In the genomic region with DNA sequence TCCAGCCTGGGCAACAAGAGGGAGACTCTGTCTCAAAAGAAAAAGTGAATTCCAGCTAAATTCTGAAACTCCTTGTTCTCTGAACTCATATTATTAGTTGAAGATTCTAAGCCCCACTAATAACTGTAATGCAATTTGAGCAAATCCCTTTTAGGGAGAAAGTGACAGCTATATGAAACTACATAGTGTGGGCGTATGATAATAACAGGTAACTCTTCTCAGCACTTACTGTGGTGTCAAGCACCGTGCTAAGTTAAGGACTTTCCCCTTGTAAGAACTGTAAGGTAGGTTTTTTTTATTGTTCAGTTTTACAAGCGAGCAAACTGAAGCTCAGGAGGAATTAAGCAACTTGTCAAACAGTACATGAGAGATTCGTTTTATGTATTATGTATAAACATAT, we compare ENCODE assay signal across 1 cellular context.
A peak's percentile ranks its signal among the peaks of the same experiment; 100 is the strongest.
TF ChIP-seq lines count a peak whose summit lies in the region.

No MANE protein-coding gene starts in this region.

TF ChIP-seq in GM12878, 131 proteins besides CTCF, POLR2A, EP300 and RAD21 (continued from another document and continues in another):
- TF ChIP-seq BACH1 (IDR thresholded peaks at IDR 0.05; ENCODE audit: borderline replicate concordance) (peak; percentile 52; the same call in 1 of the 2 replicates), MTA2 (IDR thresholded peaks at IDR 0.05; ENCODE audit: low read depth) (peak; percentile 45; the same call in 1 of the 2 replicates), ZNF24 (IDR thresholded peaks at IDR 0.05) (peak; percentile 58), RAD51 (IDR thresholded peaks at IDR 0.05) (no peak), SMC3 (IDR thresholded peaks at IDR 0.05; ENCODE audit: borderline replicate concordance, low read length) (no peak), KLF5 (IDR thresholded peaks at IDR 0.05; ENCODE audit: partially characterized antibody) (no peak), ETV6 (conservative IDR thresholded peaks at IDR 0.05 in 1 of 2, IDR thresholded peaks at IDR 0.05 in 1 of 2; ENCODE audit: borderline replicate concordance in 1 of 2, low read depth in 1 of 2) (peak in 1 of 2 experiments; percentile 36; a peak in 1 of 4 replicates), POLR2AphosphoS2 (IDR thresholded peaks at IDR 0.05; ENCODE audit: low read depth, low read length) (0 out of 2 replicates have a peak, but pooled peaks have one; percentile 24), ZNF274 (IDR thresholded peaks at IDR 0.05; ENCODE audit: insufficient read depth, insufficient read length) (no peak), ZNF207 (IDR thresholded peaks at IDR 0.05; ENCODE audit: borderline replicate concordance) (no peak), CBX5 (IDR thresholded peaks at IDR 0.05; ENCODE audit: low read depth) (no peak), BCL11A (IDR thresholded peaks at IDR 0.05; ENCODE audit: low read depth, low read length) (peak; percentile 22; the same call in 1 of the 2 replicates), ZNF384 (IDR thresholded peaks at IDR 0.05; ENCODE audit: borderline replicate concordance, low read depth, low read length) (peak; percentile 76), CBX3 (IDR thresholded peaks at IDR 0.05; ENCODE audit: borderline replicate concordance, low read depth) (no peak), MEF2A (IDR thresholded peaks at IDR 0.05; ENCODE audit: insufficient read depth, low read depth, low read length) (peak; percentile 70; the same call in 1 of the 2 replicates), RBBP5 (conservative IDR thresholded peaks at IDR 0.05) (no peak), SRF (IDR thresholded peaks at IDR 0.05; ENCODE audit: low read depth in 2 of 2, low read length in 2 of 2) (peak in 1 of 2 experiments; percentile 66; a peak in 1 of 4 replicates), CHD2 (IDR thresholded peaks at IDR 0.05; ENCODE audit: borderline replicate concordance, low read depth, low read length) (no peak), NFIC (IDR thresholded peaks at IDR 0.05; ENCODE audit: low read depth, low read length) (peak; percentile 83), MEF2B (IDR thresholded peaks at IDR 0.05; ENCODE audit: partially characterized antibody, poor library complexity, severe bottlenecking) (peak; percentile 27), SP1 (IDR thresholded peaks at IDR 0.05; ENCODE audit: low read depth, low read length) (no peak), TBL1XR1 (IDR thresholded peaks at IDR 0.05; ENCODE audit: low read depth, low read length) (peak; percentile 52; the same call in 1 of the 2 replicates), SIX5 (IDR thresholded peaks at IDR 0.05; ENCODE audit: low read depth, low read length, severe bottlenecking) (no peak), RELA (IDR thresholded peaks at IDR 0.05; ENCODE audit: borderline replicate concordance, partially characterized antibody) (no peak), IKZF2 (IDR thresholded peaks at IDR 0.05) (peak; percentile 57 to 68; a peak in 2 of 4 replicates)
- TF ChIP-seq, protein P1, sequence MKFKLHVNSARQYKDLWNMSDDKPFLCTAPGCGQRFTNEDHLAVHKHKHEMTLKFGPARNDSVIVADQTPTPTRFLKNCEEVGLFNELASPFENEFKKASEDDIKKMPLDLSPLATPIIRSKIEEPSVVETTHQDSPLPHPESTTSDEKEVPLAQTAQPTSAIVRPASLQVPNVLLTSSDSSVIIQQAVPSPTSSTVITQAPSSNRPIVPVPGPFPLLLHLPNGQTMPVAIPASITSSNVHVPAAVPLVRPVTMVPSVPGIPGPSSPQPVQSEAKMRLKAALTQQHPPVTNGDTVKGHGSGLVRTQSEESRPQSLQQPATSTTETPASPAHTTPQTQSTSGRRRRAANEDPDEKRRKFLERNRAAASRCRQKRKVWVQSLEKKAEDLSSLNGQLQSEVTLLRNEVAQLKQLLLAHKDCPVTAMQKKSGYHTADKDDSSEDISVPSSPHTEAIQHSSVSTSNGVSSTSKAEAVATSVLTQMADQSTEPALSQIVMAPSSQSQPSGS (IDR thresholded peaks at IDR 0.05; ENCODE audit: low read length), result peak; percentile 74; the same call in 1 of the 2 replicates
- TF ChIP-seq, protein P2, sequence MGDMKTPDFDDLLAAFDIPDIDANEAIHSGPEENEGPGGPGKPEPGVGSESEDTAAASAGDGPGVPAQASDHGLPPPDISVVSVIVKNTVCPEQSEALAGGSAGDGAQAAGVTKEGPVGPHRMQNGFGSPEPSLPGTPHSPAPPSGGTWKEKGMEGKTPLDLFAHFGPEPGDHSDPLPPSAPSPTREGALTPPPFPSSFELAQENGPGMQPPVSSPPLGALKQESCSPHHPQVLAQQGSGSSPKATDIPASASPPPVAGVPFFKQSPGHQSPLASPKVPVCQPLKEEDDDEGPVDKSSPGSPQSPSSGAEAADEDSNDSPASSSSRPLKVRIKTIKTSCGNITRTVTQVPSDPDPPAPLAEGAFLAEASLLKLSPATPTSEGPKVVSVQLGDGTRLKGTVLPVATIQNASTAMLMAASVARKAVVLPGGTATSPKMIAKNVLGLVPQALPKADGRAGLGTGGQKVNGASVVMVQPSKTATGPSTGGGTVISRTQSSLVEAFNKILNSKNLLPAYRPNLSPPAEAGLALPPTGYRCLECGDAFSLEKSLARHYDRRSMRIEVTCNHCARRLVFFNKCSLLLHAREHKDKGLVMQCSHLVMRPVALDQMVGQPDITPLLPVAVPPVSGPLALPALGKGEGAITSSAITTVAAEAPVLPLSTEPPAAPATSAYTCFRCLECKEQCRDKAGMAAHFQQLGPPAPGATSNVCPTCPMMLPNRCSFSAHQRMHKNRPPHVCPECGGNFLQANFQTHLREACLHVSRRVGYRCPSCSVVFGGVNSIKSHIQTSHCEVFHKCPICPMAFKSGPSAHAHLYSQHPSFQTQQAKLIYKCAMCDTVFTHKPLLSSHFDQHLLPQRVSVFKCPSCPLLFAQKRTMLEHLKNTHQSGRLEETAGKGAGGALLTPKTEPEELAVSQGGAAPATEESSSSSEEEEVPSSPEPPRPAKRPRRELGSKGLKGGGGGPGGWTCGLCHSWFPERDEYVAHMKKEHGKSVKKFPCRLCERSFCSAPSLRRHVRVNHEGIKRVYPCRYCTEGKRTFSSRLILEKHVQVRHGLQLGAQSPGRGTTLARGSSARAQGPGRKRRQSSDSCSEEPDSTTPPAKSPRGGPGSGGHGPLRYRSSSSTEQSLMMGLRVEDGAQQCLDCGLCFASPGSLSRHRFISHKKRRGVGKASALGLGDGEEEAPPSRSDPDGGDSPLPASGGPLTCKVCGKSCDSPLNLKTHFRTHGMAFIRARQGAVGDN (IDR thresholded peaks at IDR 0.05), result no peak
- TF ChIP-seq, protein P3, sequence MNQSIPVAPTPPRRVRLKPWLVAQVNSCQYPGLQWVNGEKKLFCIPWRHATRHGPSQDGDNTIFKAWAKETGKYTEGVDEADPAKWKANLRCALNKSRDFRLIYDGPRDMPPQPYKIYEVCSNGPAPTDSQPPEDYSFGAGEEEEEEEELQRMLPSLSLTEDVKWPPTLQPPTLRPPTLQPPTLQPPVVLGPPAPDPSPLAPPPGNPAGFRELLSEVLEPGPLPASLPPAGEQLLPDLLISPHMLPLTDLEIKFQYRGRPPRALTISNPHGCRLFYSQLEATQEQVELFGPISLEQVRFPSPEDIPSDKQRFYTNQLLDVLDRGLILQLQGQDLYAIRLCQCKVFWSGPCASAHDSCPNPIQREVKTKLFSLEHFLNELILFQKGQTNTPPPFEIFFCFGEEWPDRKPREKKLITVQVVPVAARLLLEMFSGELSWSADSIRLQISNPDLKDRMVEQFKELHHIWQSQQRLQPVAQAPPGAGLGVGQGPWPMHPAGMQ (IDR thresholded peaks at IDR 0.05; ENCODE audit: borderline replicate concordance), result no peak
- TF ChIP-seq, protein P4, sequence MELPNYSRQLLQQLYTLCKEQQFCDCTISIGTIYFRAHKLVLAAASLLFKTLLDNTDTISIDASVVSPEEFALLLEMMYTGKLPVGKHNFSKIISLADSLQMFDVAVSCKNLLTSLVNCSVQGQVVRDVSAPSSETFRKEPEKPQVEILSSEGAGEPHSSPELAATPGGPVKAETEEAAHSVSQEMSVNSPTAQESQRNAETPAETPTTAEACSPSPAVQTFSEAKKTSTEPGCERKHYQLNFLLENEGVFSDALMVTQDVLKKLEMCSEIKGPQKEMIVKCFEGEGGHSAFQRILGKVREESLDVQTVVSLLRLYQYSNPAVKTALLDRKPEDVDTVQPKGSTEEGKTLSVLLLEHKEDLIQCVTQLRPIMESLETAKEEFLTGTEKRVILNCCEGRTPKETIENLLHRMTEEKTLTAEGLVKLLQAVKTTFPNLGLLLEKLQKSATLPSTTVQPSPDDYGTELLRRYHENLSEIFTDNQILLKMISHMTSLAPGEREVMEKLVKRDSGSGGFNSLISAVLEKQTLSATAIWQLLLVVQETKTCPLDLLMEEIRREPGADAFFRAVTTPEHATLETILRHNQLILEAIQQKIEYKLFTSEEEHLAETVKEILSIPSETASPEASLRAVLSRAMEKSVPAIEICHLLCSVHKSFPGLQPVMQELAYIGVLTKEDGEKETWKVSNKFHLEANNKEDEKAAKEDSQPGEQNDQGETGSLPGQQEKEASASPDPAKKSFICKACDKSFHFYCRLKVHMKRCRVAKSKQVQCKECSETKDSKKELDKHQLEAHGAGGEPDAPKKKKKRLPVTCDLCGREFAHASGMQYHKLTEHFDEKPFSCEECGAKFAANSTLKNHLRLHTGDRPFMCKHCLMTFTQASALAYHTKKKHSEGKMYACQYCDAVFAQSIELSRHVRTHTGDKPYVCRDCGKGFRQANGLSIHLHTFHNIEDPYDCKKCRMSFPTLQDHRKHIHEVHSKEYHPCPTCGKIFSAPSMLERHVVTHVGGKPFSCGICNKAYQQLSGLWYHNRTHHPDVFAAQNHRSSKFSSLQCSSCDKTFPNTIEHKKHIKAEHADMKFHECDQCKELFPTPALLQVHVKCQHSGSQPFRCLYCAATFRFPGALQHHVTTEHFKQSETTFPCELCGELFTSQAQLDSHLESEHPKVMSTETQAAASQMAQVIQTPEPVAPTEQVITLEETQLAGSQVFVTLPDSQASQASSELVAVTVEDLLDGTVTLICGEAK (IDR thresholded peaks at IDR 0.05; ENCODE audit: borderline replicate concordance), result peak; percentile 27; the same call in 1 of the 2 replicates
- TF ChIP-seq, protein P5, sequence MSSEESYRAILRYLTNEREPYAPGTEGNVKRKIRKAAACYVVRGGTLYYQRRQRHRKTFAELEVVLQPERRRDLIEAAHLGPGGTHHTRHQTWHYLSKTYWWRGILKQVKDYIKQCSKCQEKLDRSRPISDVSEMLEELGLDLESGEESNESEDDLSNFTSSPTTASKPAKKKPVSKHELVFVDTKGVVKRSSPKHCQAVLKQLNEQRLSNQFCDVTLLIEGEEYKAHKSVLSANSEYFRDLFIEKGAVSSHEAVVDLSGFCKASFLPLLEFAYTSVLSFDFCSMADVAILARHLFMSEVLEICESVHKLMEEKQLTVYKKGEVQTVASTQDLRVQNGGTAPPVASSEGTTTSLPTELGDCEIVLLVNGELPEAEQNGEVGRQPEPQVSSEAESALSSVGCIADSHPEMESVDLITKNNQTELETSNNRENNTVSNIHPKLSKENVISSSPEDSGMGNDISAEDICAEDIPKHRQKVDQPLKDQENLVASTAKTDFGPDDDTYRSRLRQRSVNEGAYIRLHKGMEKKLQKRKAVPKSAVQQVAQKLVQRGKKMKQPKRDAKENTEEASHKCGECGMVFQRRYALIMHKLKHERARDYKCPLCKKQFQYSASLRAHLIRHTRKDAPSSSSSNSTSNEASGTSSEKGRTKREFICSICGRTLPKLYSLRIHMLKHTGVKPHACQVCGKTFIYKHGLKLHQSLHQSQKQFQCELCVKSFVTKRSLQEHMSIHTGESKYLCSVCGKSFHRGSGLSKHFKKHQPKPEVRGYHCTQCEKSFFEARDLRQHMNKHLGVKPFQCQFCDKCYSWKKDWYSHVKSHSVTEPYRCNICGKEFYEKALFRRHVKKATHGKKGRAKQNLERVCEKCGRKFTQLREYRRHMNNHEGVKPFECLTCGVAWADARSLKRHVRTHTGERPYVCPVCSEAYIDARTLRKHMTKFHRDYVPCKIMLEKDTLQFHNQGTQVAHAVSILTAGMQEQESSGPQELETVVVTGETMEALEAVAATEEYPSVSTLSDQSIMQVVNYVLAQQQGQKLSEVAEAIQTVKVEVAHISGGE (CRISPR knock-in tag; IDR thresholded peaks at IDR 0.05), result no peak
- TF ChIP-seq, protein P6, sequence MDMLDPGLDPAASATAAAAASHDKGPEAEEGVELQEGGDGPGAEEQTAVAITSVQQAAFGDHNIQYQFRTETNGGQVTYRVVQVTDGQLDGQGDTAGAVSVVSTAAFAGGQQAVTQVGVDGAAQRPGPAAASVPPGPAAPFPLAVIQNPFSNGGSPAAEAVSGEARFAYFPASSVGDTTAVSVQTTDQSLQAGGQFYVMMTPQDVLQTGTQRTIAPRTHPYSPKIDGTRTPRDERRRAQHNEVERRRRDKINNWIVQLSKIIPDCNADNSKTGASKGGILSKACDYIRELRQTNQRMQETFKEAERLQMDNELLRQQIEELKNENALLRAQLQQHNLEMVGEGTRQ (IDR thresholded peaks at IDR 0.05; ENCODE audit: borderline replicate concordance, low read depth, low read length), result no peak
- TF ChIP-seq, protein P7, sequence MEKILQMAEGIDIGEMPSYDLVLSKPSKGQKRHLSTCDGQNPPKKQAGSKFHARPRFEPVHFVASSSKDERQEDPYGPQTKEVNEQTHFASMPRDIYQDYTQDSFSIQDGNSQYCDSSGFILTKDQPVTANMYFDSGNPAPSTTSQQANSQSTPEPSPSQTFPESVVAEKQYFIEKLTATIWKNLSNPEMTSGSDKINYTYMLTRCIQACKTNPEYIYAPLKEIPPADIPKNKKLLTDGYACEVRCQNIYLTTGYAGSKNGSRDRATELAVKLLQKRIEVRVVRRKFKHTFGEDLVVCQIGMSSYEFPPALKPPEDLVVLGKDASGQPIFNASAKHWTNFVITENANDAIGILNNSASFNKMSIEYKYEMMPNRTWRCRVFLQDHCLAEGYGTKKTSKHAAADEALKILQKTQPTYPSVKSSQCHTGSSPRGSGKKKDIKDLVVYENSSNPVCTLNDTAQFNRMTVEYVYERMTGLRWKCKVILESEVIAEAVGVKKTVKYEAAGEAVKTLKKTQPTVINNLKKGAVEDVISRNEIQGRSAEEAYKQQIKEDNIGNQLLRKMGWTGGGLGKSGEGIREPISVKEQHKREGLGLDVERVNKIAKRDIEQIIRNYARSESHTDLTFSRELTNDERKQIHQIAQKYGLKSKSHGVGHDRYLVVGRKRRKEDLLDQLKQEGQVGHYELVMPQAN (conservative IDR thresholded peaks at IDR 0.05), result no peak
- TF ChIP-seq, protein P8, sequence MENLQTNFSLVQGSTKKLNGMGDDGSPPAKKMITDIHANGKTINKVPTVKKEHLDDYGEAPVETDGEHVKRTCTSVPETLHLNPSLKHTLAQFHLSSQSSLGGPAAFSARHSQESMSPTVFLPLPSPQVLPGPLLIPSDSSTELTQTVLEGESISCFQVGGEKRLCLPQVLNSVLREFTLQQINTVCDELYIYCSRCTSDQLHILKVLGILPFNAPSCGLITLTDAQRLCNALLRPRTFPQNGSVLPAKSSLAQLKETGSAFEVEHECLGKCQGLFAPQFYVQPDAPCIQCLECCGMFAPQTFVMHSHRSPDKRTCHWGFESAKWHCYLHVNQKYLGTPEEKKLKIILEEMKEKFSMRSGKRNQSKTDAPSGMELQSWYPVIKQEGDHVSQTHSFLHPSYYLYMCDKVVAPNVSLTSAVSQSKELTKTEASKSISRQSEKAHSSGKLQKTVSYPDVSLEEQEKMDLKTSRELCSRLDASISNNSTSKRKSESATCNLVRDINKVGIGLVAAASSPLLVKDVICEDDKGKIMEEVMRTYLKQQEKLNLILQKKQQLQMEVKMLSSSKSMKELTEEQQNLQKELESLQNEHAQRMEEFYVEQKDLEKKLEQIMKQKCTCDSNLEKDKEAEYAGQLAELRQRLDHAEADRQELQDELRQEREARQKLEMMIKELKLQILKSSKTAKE (IDR thresholded peaks at IDR 0.05; ENCODE audit: low read depth, poor library complexity, severe bottlenecking), result peak; percentile 65
